9 cellular contexts compared by ENCODE assay signal in genomic region chr17:4638766-4639165, GRCh38. TPM values are rescaled to one million over a fixed set of nuclear protein-coding genes. Genes with fewer than 3 reads are reported as not detected.
"Had no signal": no experiment of that assay in that cellular context is flagged by ENCODE, and none has a peak within 500 bp of the region (broad histone marks: within the 10 kb centered on the region; RNA-seq: fewer than 3 reads in every experiment).

No MANE protein-coding gene starts in this region.

RNA-seq across cellular contexts. Expression of gene ALOX15, which starts 2.7 kb away (rescaled TPM):
- total RNA-seq: activated CD4-positive, alpha-beta memory T cell treated with anti-CD3 and anti-CD28 coated beads, Interleukin-2, amount 10 ng/mL, durations not matched to agents 7 days and 5 days; activated CD8-positive, alpha-beta memory T cell treated with anti-CD3 and anti-CD28 coated beads, Interleukin-2, amount 10 ng/mL, durations not matched to agents 7 days and 5 days; dermis microvascular lymphatic vessel endothelial cell; epithelial cell of proximal tubule; frontal cortex; renal cortical epithelial cell; thyroid gland had no signal
- polyA plus RNA-seq: naive thymus-derived CD8-positive, alpha-beta T cell had no signal

RNA-seq across cellular contexts. Expression of gene SMTNL2, which starts 54.4 kb away (rescaled TPM):
- total RNA-seq: activated CD4-positive, alpha-beta memory T cell treated with anti-CD3 and anti-CD28 coated beads, Interleukin-2, amount 10 ng/mL, durations not matched to agents 7 days and 5 days; activated CD8-positive, alpha-beta memory T cell treated with anti-CD3 and anti-CD28 coated beads, Interleukin-2, amount 10 ng/mL, durations not matched to agents 7 days and 5 days; activated naive CD8-positive, alpha-beta T cell treated with anti-CD3 and anti-CD28 coated beads for 36 hours; dermis microvascular lymphatic vessel endothelial cell; naive thymus-derived CD8-positive, alpha-beta T cell had no signal
- polyA plus RNA-seq: naive thymus-derived CD8-positive, alpha-beta T cell had no signal
